26 cellular contexts compared by ENCODE assay signal in the genomic region with DNA sequence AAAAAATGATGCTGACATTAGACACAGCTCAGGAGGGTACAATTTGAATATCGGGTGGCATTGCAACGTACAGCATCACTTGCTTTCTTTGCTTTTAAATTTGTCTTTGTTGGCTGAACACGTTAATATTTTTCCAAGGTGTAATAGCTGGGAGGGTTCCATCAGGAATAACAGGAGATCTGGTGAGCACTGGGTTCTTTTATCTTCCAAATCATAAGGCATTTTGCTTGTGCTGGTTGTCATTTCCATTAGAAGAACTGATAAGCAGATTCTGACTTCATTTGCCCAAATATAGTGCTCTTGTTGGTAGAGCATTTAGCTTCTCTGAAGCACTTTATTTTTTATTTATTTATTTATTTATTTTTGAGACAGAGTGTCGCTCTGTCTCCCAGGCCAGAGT.
"Had no signal": no experiment of that assay in that cellular context is flagged by ENCODE, and none has a peak within 500 bp of the region (broad histone marks: within the 10 kb centered on the region; RNA-seq: fewer than 3 reads in every experiment).

No MANE protein-coding gene starts in this region.

- H3K9me3 ChIP-seq: MG63, SJCRH30 had no signal

- H3K4me2 ChIP-seq: PC-9 had no signal

- ATAC-seq: Panc1, Right ventricle myocardium inferior, T-cell had no signal

- H3K27ac Mint-ChIP-seq: T-cell had no signal

- H3K36me3 Mint-ChIP-seq: T-cell had no signal

- H3K36me3 ChIP-seq: MG63, SJCRH30 had no signal

- H3K4me3 ChIP-seq: MG63, PC-9, SJCRH30, SK-N-MC had no signal

- H2AFZ ChIP-seq: PC-9 had no signal

- H3K4me3 Mint-ChIP-seq: T-cell had no signal

- H3K27me3 ChIP-seq: SJCRH30 had no signal

- DNase-seq: Kasumi-1, KG1, MG63, NCI-H1048, NCI-H1436, NCI-H146, NCI-H1694, NCI-H187, NCI-H1930, NCI-H2029 treated with DMSO at 0.1 percent for 48 hours, NCI-H2081 treated with DMSO at 0.1 percent for 48 hours, NCI-H2171 treated with DMSO at 0.1 percent for 48 hours, NCI-H2227 treated with DMSO at 0.1 percent for 48 hours, NCI-H345, NCI-H446, NCI-H510A treated with DMSO at 0.1 percent for 48 hours, NCI-H524 treated with DMSO at 0.1 percent for 48 hours, PC-9, SHP77, SIG-M5, T-cell had no signal

- H3K4me1 Mint-ChIP-seq: T-cell had no signal

- H3K4me1 ChIP-seq: SJCRH30 had no signal

- H3K9me3 Mint-ChIP-seq: T-cell had no signal

- H3K27ac ChIP-seq: PC-9, RWPE1, SJCRH30, SK-N-MC had no signal
